ENCODE assay signal across 13 cellular contexts in the genomic region with DNA sequence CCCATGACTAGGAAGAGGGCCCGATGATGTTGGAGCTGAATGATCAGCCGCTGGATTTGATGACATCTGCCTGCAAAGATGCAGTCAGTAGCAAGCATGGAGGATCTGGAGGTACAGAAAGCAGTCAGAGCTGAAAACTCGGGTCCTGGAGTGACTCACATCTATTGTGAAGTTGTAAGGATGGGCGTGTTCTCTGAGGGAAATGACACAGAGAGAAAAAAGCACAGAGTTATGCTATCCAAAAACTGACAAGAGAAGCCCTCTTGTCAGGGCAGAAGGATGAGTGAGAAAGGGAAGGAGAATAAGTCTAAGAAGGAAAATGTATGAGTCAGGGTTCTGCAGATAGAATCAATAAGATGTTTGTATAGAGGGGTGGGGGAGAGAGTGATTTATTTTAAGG.
DNase-seq lines count a peak whose midpoint lies in the region; FAIRE-seq and TF ChIP-seq lines count a peak whose summit lies in the region.
"Had no signal": no experiment of that assay in that cellular context is flagged by ENCODE, and none has a peak within 500 bp of the region (broad histone marks: within the 10 kb centered on the region; RNA-seq: fewer than 3 reads in every experiment).

No MANE protein-coding gene starts in this region.

- TF ChIP-seq POLR2A in GM12892 (IDR thresholded peaks at IDR 0.05; ENCODE audit: low read depth, low read length) = no peak

- peak overlapping the region; percentile 49 for H2AK5ac ChIP-seq in mesendoderm (ENCODE audit: low read length)

- no peaks in the 10 kb centered on the region for H3K9me3 ChIP-seq in MG63
- H3K9me3 ChIP-seq: adrenal gland, thoracic aorta had no signal

- DNase-seq in GM03348 (ENCODE audit: low spot score) (peak; percentile 72), MG63 (peak; percentile 5), choroid plexus epithelial cell (ENCODE audit: low read depth) (peak; percentile 9), mesendoderm (no peak), NCI-H128 (lab: John Stamatoyannopoulos, UW; ENCODE audit: unreplicated experiment) (no peak), NCI-H2107 (lab: John Stamatoyannopoulos, UW) (no peak), GM12892 (ENCODE audit: insufficient read length) (no peak)
- DNase-seq: adrenal gland, NCI-H1417 treated with DMSO at 0.1 percent for 48 hours, NCI-H524 treated with DMSO at 0.1 percent for 48 hours, Right ventricle myocardium superior had no signal

- no peaks in the 10 kb centered on the region for H3K79me2 ChIP-seq in mesendoderm (ENCODE audit: control insufficient read depth, insufficient read depth, low read length)

- no peak overlapping the region for H3K9ac ChIP-seq in mesendoderm (ENCODE audit: low read length)

- no peak overlapping the region for H3K27ac ChIP-seq in mesendoderm (ENCODE audit: low read depth, low read length)
- H3K27ac ChIP-seq: adrenal gland, thoracic aorta had no signal

- no peak for FAIRE-seq in GM12892 (lab: Jason Lieb, UNC)

- peak overlapping the region; percentile 15 for H2BK120ac ChIP-seq in mesendoderm (ENCODE audit: low read depth, low read length)

- H3K27me3 ChIP-seq in MG63 (no peaks in the 10 kb centered on the region), mesendoderm (ENCODE audit: insufficient read depth, low read length, poor library complexity) (no peaks in the 10 kb centered on the region)
- H3K27me3 ChIP-seq: adrenal gland had no signal

- H3K56ac ChIP-seq in mesendoderm (ENCODE audit: low read length) = no peak overlapping the region

- H3K4me2 ChIP-seq in mesendoderm (ENCODE audit: low read length) = no peak overlapping the region
- H3K4me2 ChIP-seq: smooth muscle cell had no signal

- no peak for TF ChIP-seq CTCF in choroid plexus epithelial cell (conservative IDR thresholded peaks at IDR 0.05; ENCODE audit: low read depth, low read length)

- no peak overlapping the region for H4K5ac ChIP-seq in mesendoderm (ENCODE audit: low read length)

- peaks cover 6% of the 10 kb centered on the region for H3K4me1 ChIP-seq in mesendoderm (ENCODE audit: control insufficient read depth, low read depth, low read length)
- H3K4me1 ChIP-seq: adrenal gland had no signal

- peak overlapping the region; percentile 61 for H3K18ac ChIP-seq in mesendoderm (ENCODE audit: low read length)

- no peaks in the 10 kb centered on the region for H3K36me3 ChIP-seq in MG63
- no peaks in the 10 kb centered on the region for H3K36me3 ChIP-seq in mesendoderm (ENCODE audit: control insufficient read depth, insufficient read depth, low read length)
- H3K36me3 ChIP-seq: adrenal gland, thoracic aorta had no signal

- no peak overlapping the region for H3K4me3 ChIP-seq in MG63
- no peak overlapping the region for H3K4me3 ChIP-seq in choroid plexus epithelial cell (ENCODE audit: low read depth, low read length)
- no peak overlapping the region for H3K4me3 ChIP-seq in mesendoderm (ENCODE audit: low read length)
- H3K4me3 ChIP-seq: adrenal gland, smooth muscle cell, thoracic aorta had no signal

- no peak overlapping the region for H2BK5ac ChIP-seq in mesendoderm (ENCODE audit: low read length)

- no peaks in the 10 kb centered on the region for H3K79me1 ChIP-seq in mesendoderm (ENCODE audit: low read length)

- no CpG with 5 or more reads among the region's 4 CpGs for WGBS in mesendoderm (ENCODE audit: extremely low coverage, insufficient coverage, low lambda C conversion rate)

- no peak overlapping the region for H3K4ac ChIP-seq in mesendoderm (ENCODE audit: low read depth, low read length)

- no peak overlapping the region for H4K8ac ChIP-seq in mesendoderm (ENCODE audit: low read depth, low read length)

- no peak overlapping the region for H2BK15ac ChIP-seq in mesendoderm (replicated peaks; ENCODE audit: low read depth)

- H3K23ac ChIP-seq in mesendoderm (ENCODE audit: low read length) = no peak overlapping the region

Comparison
In these comparisons a context has a peak if more than half of its experiments do, and no peak if none do; other contexts are left out.
1. DNase-seq: peak in GM03348 (single experiment), MG63 (single experiment) and choroid plexus epithelial cell (single experiment); none in mesendoderm (single experiment), NCI-H128 (single experiment), NCI-H2107 (single experiment) and GM12892 (single experiment).